24 cellular contexts compared by ENCODE assay signal in the genomic region with DNA sequence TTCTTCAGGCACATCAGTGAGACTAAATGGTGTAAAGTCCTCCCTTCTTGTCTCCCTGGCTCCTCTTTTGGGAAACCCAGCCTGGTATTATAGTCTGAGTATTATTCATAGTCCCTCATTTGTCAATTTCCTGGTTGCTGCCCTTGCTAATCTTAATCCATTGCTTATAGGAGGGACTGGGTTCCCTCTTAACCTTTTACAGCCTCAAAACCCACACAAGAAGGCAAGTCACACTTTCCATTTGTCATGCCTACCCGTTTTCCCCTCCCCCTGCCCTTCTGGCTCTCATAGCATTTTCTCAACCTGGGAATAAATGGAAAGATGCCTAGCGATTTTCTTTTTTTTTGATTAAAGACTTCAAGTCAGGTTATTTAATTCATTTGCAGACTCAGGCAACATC.
A peak's percentile ranks its signal among the peaks of the same experiment; 100 is the strongest.
DNase-seq lines count a peak whose midpoint lies in the region; ATAC-seq and TF ChIP-seq lines count a peak whose summit lies in the region.
"Had no signal": no experiment of that assay in that cellular context is flagged by ENCODE, and none has a peak within 500 bp of the region (broad histone marks: within the 10 kb centered on the region; RNA-seq: fewer than 3 reads in every experiment).

No MANE protein-coding gene starts in this region.

- peaks cover 23% of the 10 kb centered on the region for H3K36me3 Mint-ChIP-seq in activated CD8-positive, alpha-beta T cell treated with anti-CD3 and anti-CD28 coated beads for 36 hours (ENCODE audit: low read depth)
- H3K36me3 Mint-ChIP-seq in activated CD8-positive, alpha-beta T cell treated with anti-CD3 and anti-CD28 coated beads, Interleukin-2, amount 10 ng/mL, durations not matched to agents 7 days and 5 days (ENCODE audit: low read depth) = peaks cover 3% of the 10 kb centered on the region
- H3K36me3 Mint-ChIP-seq in stimulated activated effector memory CD8-positive, alpha-beta T cell treated with anti-CD3 and anti-CD28 coated beads, Interleukin-12 subunit alpha, Interleukin-12 subunit beta, amount 100 ng/mL, for 72 hours = peaks cover 28% of the 10 kb centered on the region
- H3K36me3 Mint-ChIP-seq: activated CD8-positive, alpha-beta memory T cell treated with anti-CD3 and anti-CD28 coated beads, Interleukin-2, amount 10 ng/mL, durations not matched to agents 7 days and 5 days had no signal

- no peaks in the 10 kb centered on the region for H3K36me3 ChIP-seq in PC-3 (ENCODE audit: low read depth, low read length)

- H3K9ac ChIP-seq in PC-3 (ENCODE audit: low read length) = peak overlapping the region; percentile 70
- H3K9ac ChIP-seq: KMS-11 had no signal

- CTCF ChIA-PET in activated CD8-positive, alpha-beta T cell treated with anti-CD3 and anti-CD28 coated beads for 36 hours (lab: Charles Lee) = interaction anchor here (1.5 to 2.0 kb wide), 2 partner anchors 14 to 16 kb away, joined by 3 to 10 read pairs; no protein-coding TSS in a partner anchor
- CTCF ChIA-PET in activated CD8-positive, alpha-beta T cell treated with anti-CD3 and anti-CD28 coated beads, Interleukin-2, amount 10 ng/mL, durations not matched to agents 7 days and 5 days (lab: Charles Lee) = interaction anchor here (0.8 to 1.6 kb wide), 4 partner anchors 9 to 67 kb away, joined by 3 to 7 read pairs (median 4); no protein-coding TSS in a partner anchor
- CTCF ChIA-PET in PC-3 (lab: Charles Lee) = interaction anchor here (0.5 to 2.3 kb wide), 7 partner anchors 13 to 1163 kb away, joined by 3 to 19 read pairs (median 4); no protein-coding TSS in a partner anchor

- H3K4me1 Mint-ChIP-seq in activated CD8-positive, alpha-beta T cell treated with anti-CD3 and anti-CD28 coated beads for 36 hours (ENCODE audit: low read depth) = peaks cover 13% of the 10 kb centered on the region
- H3K4me1 Mint-ChIP-seq in activated CD8-positive, alpha-beta T cell treated with anti-CD3 and anti-CD28 coated beads, Interleukin-2, amount 10 ng/mL, durations not matched to agents 7 days and 5 days (ENCODE audit: low read depth) = no peaks in the 10 kb centered on the region
- H3K4me1 Mint-ChIP-seq in stimulated activated effector memory CD8-positive, alpha-beta T cell treated with anti-CD3 and anti-CD28 coated beads, Interleukin-12 subunit alpha, Interleukin-12 subunit beta, amount 100 ng/mL, for 72 hours = no peaks in the 10 kb centered on the region
- H3K4me1 Mint-ChIP-seq: activated B cell treated with CpG ODN at 0.5 μM for 24 hours; mesothelial cell of epicardium; neural crest cell; stimulated activated naive B cell treated with anti-CD40 and anti-IgM and Interleukin-4, amounts not matched to agents 10 μg/mL and 1 μg/mL and 100 μg/mL, for 72 hours had no signal

- intact Hi-C loops in activated CD8-positive, alpha-beta T cell treated with anti-CD3 and anti-CD28 coated beads for 36 hours (cut with micrococcal nuclease) = no loop called here
- intact Hi-C loops in PC-3 (cut with micrococcal nuclease) = loop anchor here (1.0 kb wide), 1 partner anchor 36 kb away; no protein-coding TSS in a partner anchor
- intact Hi-C loops in lower leg skin (cut with DNase I; ENCODE audit: low total_unique reads) = no loop called here

- BruUV-seq in PC-3 (replicated peaks; lab: Mats Ljungman, UMichigan) = no TSS peak

- no peaks in the 10 kb centered on the region for H4K20me1 ChIP-seq in PC-3 (ENCODE audit: low read length)

- peak overlapping the region; percentile 43 for H3K4me3 ChIP-seq in PC-3 (ENCODE audit: low read length)
- H3K4me3 ChIP-seq in lower leg skin (ENCODE audit: low read depth, poor library complexity, severe bottlenecking) = no peak overlapping the region

- TF ChIP-seq POLR2A in lower leg skin (IDR thresholded peaks at IDR 0.05) = no peak

- H3K9me3 ChIP-seq in PC-3 (ENCODE audit: low read length) = no peaks in the 10 kb centered on the region

- H3K79me2 ChIP-seq in PC-3 (ENCODE audit: low read length) = no peaks in the 10 kb centered on the region

- H3K4me2 ChIP-seq in PC-3 (ENCODE audit: low read length) = peak overlapping the region; percentile 74
- H3K4me2 ChIP-seq: KMS-11 had no signal

- H3K27ac Mint-ChIP-seq in activated CD8-positive, alpha-beta T cell treated with anti-CD3 and anti-CD28 coated beads for 36 hours = peak overlapping the region; percentile 43
- no peak overlapping the region for H3K27ac Mint-ChIP-seq in activated CD8-positive, alpha-beta T cell treated with anti-CD3 and anti-CD28 coated beads, Interleukin-2, amount 10 ng/mL, durations not matched to agents 7 days and 5 days
- peak overlapping the region; percentile 29 for H3K27ac Mint-ChIP-seq in stimulated activated effector memory CD8-positive, alpha-beta T cell treated with anti-CD3 and anti-CD28 coated beads, Interleukin-12 subunit alpha, Interleukin-12 subunit beta, amount 100 ng/mL, for 72 hours
- H3K27ac Mint-ChIP-seq: activated B cell treated with CpG ODN at 0.5 μM for 24 hours; activated CD8-positive, alpha-beta memory T cell treated with anti-CD3 and anti-CD28 coated beads, Interleukin-2, amount 10 ng/mL, durations not matched to agents 7 days and 5 days; CD4-positive, alpha-beta T cell; mesothelial cell of epicardium; stimulated activated naive B cell treated with anti-CD40 and anti-IgM and Interleukin-4, amounts not matched to agents 10 μg/mL and 1 μg/mL and 100 μg/mL, for 72 hours; type B pancreatic cell had no signal

- H3K9me3 Mint-ChIP-seq in activated CD8-positive, alpha-beta T cell treated with anti-CD3 and anti-CD28 coated beads for 36 hours = no peaks in the 10 kb centered on the region
- no peaks in the 10 kb centered on the region for H3K9me3 Mint-ChIP-seq in activated CD8-positive, alpha-beta T cell treated with anti-CD3 and anti-CD28 coated beads, Interleukin-2, amount 10 ng/mL, durations not matched to agents 7 days and 5 days (ENCODE audit: insufficient read depth)
- H3K9me3 Mint-ChIP-seq in stimulated activated effector memory CD8-positive, alpha-beta T cell treated with anti-CD3 and anti-CD28 coated beads, Interleukin-12 subunit alpha, Interleukin-12 subunit beta, amount 100 ng/mL, for 72 hours = no peaks in the 10 kb centered on the region
- H3K9me3 Mint-ChIP-seq: activated B cell treated with CpG ODN at 0.5 μM for 24 hours; CD4-positive, alpha-beta T cell; mesothelial cell of epicardium; neural crest cell; type B pancreatic cell had no signal

- peak; percentile 56 for DNase-seq in activated CD8-positive, alpha-beta T cell treated with anti-CD3 and anti-CD28 coated beads for 36 hours
- DNase-seq in activated CD8-positive, alpha-beta T cell treated with anti-CD3 and anti-CD28 coated beads, Interleukin-2, amount 10 ng/mL, durations not matched to agents 7 days and 5 days = no peak
- DNase-seq in PC-3 (no peak), epithelial cell of prostate (ENCODE audit: low read depth, low spot score) (no peak), GDM1 (lab: John Stamatoyannopoulos, UW) (no peak), lower leg skin (ENCODE audit: low spot score in 2 of 2) (no peak), SK-N-DZ (ENCODE audit: low spot score) (no peak)
- DNase-seq in stimulated activated effector memory CD8-positive, alpha-beta T cell treated with anti-CD3 and anti-CD28 coated beads, Interleukin-12 subunit alpha, Interleukin-12 subunit beta, amount 100 ng/mL, for 72 hours (ENCODE audit: low spot score in 2 of 2) = no peak
- DNase-seq: activated B cell treated with CpG ODN at 0.5 μM for 24 hours; activated CD8-positive, alpha-beta memory T cell treated with anti-CD3 and anti-CD28 coated beads, Interleukin-2, amount 10 ng/mL, durations not matched to agents 7 days and 5 days; activated effector memory CD4-positive, alpha-beta T cell treated with anti-CD3 and anti-CD28 coated beads, Interleukin-2, amount 50 U/mL, for 16 hours; anterior cingulate cortex; CD4-positive, alpha-beta T cell; GOT3; NCI-H1048; NCI-H2029 treated with DMSO at 0.1 percent for 48 hours; NCI-H510A; SIG-M5; stimulated activated naive B cell treated with anti-CD40 and anti-IgM and Interleukin-4, amounts not matched to agents 10 μg/mL and 1 μg/mL and 100 μg/mL, for 72 hours; T-helper 2 cell had no signal

- WGBS in lower leg skin, 2 donors = 87 to 97% methylated on average over 2 of the region's 2 CpGs

- peaks cover 27% of the 10 kb centered on the region for H3K4me1 ChIP-seq in PC-3 (ENCODE audit: insufficient read depth, low read length)

- H2AFZ ChIP-seq in PC-3 (ENCODE audit: low read length) = peak overlapping the region; percentile 55

- no peaks in the 10 kb centered on the region for H3K27me3 ChIP-seq in PC-3 (ENCODE audit: low read length)

- no peak for TF ChIP-seq CTCF in activated CD8-positive, alpha-beta T cell treated with anti-CD3 and anti-CD28 coated beads for 36 hours (IDR thresholded peaks at IDR 0.05)
- TF ChIP-seq CTCF in PC-3 (conservative IDR thresholded peaks at IDR 0.05; ENCODE audit: low read depth, low read length) (no peak), lower leg skin (IDR thresholded peaks at IDR 0.05) (no peak)

- no peaks in the 10 kb centered on the region for H3K9me2 ChIP-seq in PC-3 (replicated peaks; ENCODE audit: low read length)

- peak; percentile 73 for ATAC-seq in activated CD8-positive, alpha-beta T cell treated with anti-CD3 and anti-CD28 coated beads for 36 hours
- ATAC-seq in activated CD8-positive, alpha-beta T cell treated with anti-CD3 and anti-CD28 coated beads, Interleukin-2, amount 10 ng/mL, durations not matched to agents 7 days and 5 days = no peak
- no peak for ATAC-seq in PC-3
- ATAC-seq in stimulated activated effector memory CD8-positive, alpha-beta T cell treated with anti-CD3 and anti-CD28 coated beads, Interleukin-12 subunit alpha, Interleukin-12 subunit beta, amount 100 ng/mL, for 72 hours = peak; percentile 46
- ATAC-seq: activated CD8-positive, alpha-beta memory T cell treated with anti-CD3 and anti-CD28 coated beads, Interleukin-2, amount 10 ng/mL, durations not matched to agents 7 days and 5 days had no signal

- H3K4me3 Mint-ChIP-seq in activated CD8-positive, alpha-beta T cell treated with anti-CD3 and anti-CD28 coated beads for 36 hours = no peak overlapping the region
- H3K4me3 Mint-ChIP-seq in activated CD8-positive, alpha-beta T cell treated with anti-CD3 and anti-CD28 coated beads, Interleukin-2, amount 10 ng/mL, durations not matched to agents 7 days and 5 days = no peak overlapping the region
- H3K4me3 Mint-ChIP-seq in stimulated activated effector memory CD8-positive, alpha-beta T cell treated with anti-CD3 and anti-CD28 coated beads, Interleukin-12 subunit alpha, Interleukin-12 subunit beta, amount 100 ng/mL, for 72 hours = no peak overlapping the region
- H3K4me3 Mint-ChIP-seq: activated B cell treated with CpG ODN at 0.5 μM for 24 hours; activated CD8-positive, alpha-beta memory T cell treated with anti-CD3 and anti-CD28 coated beads, Interleukin-2, amount 10 ng/mL, durations not matched to agents 7 days and 5 days; CD4-positive, alpha-beta T cell; mesothelial cell of epicardium; neural crest cell; stimulated activated naive B cell treated with anti-CD40 and anti-IgM and Interleukin-4, amounts not matched to agents 10 μg/mL and 1 μg/mL and 100 μg/mL, for 72 hours; type B pancreatic cell had no signal

- POLR2A ChIA-PET in activated CD8-positive, alpha-beta T cell treated with anti-CD3 and anti-CD28 coated beads for 36 hours (lab: Charles Lee) = interaction anchor here (0.8 kb wide), 1 partner anchor 11 kb away, joined by 3 read pairs; no protein-coding TSS in a partner anchor
- POLR2A ChIA-PET in activated CD8-positive, alpha-beta T cell treated with anti-CD3 and anti-CD28 coated beads, Interleukin-2, amount 10 ng/mL, durations not matched to agents 7 days and 5 days (lab: Charles Lee) = no interaction called here
- POLR2A ChIA-PET in PC-3 (lab: Charles Lee; ENCODE audit: unreplicated experiment) = interaction anchor here (0.7 to 1.1 kb wide), 2 partner anchors 61 to 249 kb away, joined by 3 to 5 read pairs; no protein-coding TSS in a partner anchor

- H3F3A ChIP-seq in PC-3 (ENCODE audit: low read length, unreplicated experiment) = peaks cover 18% of the 10 kb centered on the region

- H3K27me3 Mint-ChIP-seq in activated CD8-positive, alpha-beta T cell treated with anti-CD3 and anti-CD28 coated beads for 36 hours = no peaks in the 10 kb centered on the region
- no peaks in the 10 kb centered on the region for H3K27me3 Mint-ChIP-seq in activated CD8-positive, alpha-beta T cell treated with anti-CD3 and anti-CD28 coated beads, Interleukin-2, amount 10 ng/mL, durations not matched to agents 7 days and 5 days (ENCODE audit: low read depth)
- H3K27me3 Mint-ChIP-seq: activated B cell treated with CpG ODN at 0.5 μM for 24 hours; activated CD8-positive, alpha-beta memory T cell treated with anti-CD3 and anti-CD28 coated beads, Interleukin-2, amount 10 ng/mL, durations not matched to agents 7 days and 5 days; CD4-positive, alpha-beta T cell; stimulated activated naive B cell treated with anti-CD40 and anti-IgM and Interleukin-4, amounts not matched to agents 10 μg/mL and 1 μg/mL and 100 μg/mL, for 72 hours; type B pancreatic cell had no signal

- H3K27ac ChIP-seq in PC-3 (ENCODE audit: low read length) (peak overlapping the region; percentile 96), epithelial cell of prostate (peak overlapping the region; percentile 71)
- H3K27ac ChIP-seq: KMS-11 had no signal

Comparison
In these comparisons a context has a peak if more than half of its experiments do, and no peak if none do; other contexts are left out.
1. ATAC-seq: peak in activated CD8-positive, alpha-beta T cell treated with anti-CD3 and anti-CD28 coated beads for 36 hours (single experiment) and stimulated activated effector memory CD8-positive, alpha-beta T cell treated with anti-CD3 and anti-CD28 coated beads, Interleukin-12 subunit alpha, Interleukin-12 subunit beta, amount 100 ng/mL, for 72 hours (single experiment); none in activated CD8-positive, alpha-beta T cell treated with anti-CD3 and anti-CD28 coated beads, Interleukin-2, amount 10 ng/mL, durations not matched to agents 7 days and 5 days (single experiment) and PC-3 (single experiment).